Comparison of ENCODE assay signal across 17 cellular contexts in genomic region chr18:76367168-76367785, GRCh38.
"Had no signal": no experiment of that assay in that cellular context is flagged by ENCODE, and none has a peak within 500 bp of the region (broad histone marks: within the 10 kb centered on the region; RNA-seq: fewer than 3 reads in every experiment).

No MANE protein-coding gene starts in this region.

- H3K27ac Mint-ChIP-seq: activated naive CD4-positive, alpha-beta T cell treated with anti-CD3 and anti-CD28 coated beads, Interleukin-2, amount 50 U/mL, for 24 hours; activated T-helper 2 cell treated with anti-CD3 and anti-CD28 coated beads, Interferon-gamma antibody, Interleukin-2, Interleukin-4, amounts not matched to agents 10 μg/mL and 5 μg/mL and 100 μg/mL, durations not matched to agents 14 hours and 24 hours and 36 hours; T-helper 1 cell treated with Interleukin-12 subunit alpha and Interleukin-12 subunit beta and Interleukin-4 antibody, amounts not matched to agents 30 μg/mL and 1 μg/mL, for 36 hours had no signal

- H3K9me3 ChIP-seq: breast epithelium, gastrocnemius medialis, right atrium auricular region, spleen had no signal

- H2AFZ ChIP-seq: parathyroid adenoma had no signal

- DNase-seq: activated CD4-positive, alpha-beta T cell treated with anti-CD3 and anti-CD28 coated beads for 48 hours; activated T-cell treated with anti-CD3 and anti-CD28 coated beads for 4 hours; gastrocnemius medialis; islet precursor cell; left ventricle myocardium superior; midbrain; spleen; stimulated activated CD4-positive, alpha-beta T cell treated with anti-CD3 and anti-CD28 coated beads, Interleukin-1b, Interleukin-23, amount 100 ng/mL, for 48 hours; stimulated activated naive CD4-positive, alpha-beta T cell; substantia nigra; trophoblast cell had no signal

- H3K9me3 Mint-ChIP-seq: activated naive CD4-positive, alpha-beta T cell treated with anti-CD3 and anti-CD28 coated beads, Interleukin-2, amount 50 U/mL, for 24 hours; activated T-helper 2 cell treated with anti-CD3 and anti-CD28 coated beads, Interferon-gamma antibody, Interleukin-2, Interleukin-4, amounts not matched to agents 10 μg/mL and 5 μg/mL and 100 μg/mL, durations not matched to agents 14 hours and 24 hours and 36 hours; T-helper 1 cell treated with Interleukin-12 subunit alpha and Interleukin-12 subunit beta and Interleukin-4 antibody, amounts not matched to agents 30 μg/mL and 1 μg/mL, for 36 hours had no signal

- H3K27me3 Mint-ChIP-seq: activated naive CD4-positive, alpha-beta T cell treated with anti-CD3 and anti-CD28 coated beads, Interleukin-2, amount 50 U/mL, for 24 hours had no signal

- H3K27me3 ChIP-seq: breast epithelium, gastrocnemius medialis, right atrium auricular region, spleen had no signal

- ATAC-seq: gastrocnemius medialis, left ventricle myocardium superior had no signal

- H3K4me1 ChIP-seq: breast epithelium, gastrocnemius medialis, parathyroid adenoma, right atrium auricular region, spleen had no signal

- H3K9ac ChIP-seq: parathyroid adenoma had no signal

- H3K27ac ChIP-seq: breast epithelium, gastrocnemius medialis, parathyroid adenoma, right atrium auricular region, spleen had no signal

- H3K4me3 Mint-ChIP-seq: activated naive CD4-positive, alpha-beta T cell treated with anti-CD3 and anti-CD28 coated beads, Interleukin-2, amount 50 U/mL, for 24 hours; T-helper 1 cell treated with Interleukin-12 subunit alpha and Interleukin-12 subunit beta and Interleukin-4 antibody, amounts not matched to agents 30 μg/mL and 1 μg/mL, for 36 hours had no signal

- H3K4me3 ChIP-seq: breast epithelium, gastrocnemius medialis, right atrium auricular region, spleen had no signal

- H3K79me2 ChIP-seq: parathyroid adenoma had no signal
